In the genomic region with DNA sequence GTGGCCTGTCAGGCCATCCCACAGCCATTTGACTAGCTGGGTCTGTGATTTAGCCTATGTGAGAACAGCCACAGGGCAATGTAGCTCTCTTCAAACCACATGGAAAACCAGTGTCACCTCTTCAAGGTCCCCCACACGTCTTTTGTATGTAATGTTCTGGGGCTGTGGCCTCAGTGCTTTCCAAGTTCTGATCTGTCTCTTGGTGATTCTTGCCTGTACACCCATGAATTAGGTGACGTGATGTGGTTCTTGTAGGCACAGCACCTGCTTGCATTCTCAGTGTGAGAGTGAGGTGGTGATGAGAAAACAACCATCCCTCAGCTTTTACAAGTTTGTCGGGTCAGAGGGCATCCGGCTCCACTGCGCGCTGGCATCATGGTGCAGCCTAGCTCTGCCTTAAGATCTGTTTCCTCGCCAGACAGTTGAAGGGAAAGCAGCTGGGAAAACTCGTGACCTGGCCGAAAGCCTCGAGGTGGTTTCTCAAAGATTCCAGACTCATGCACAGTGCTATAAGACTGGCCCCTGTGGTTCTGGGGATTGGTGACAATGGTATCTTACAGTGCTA, we compare ENCODE assay signal across 8 cellular contexts.
DNase-seq lines count a peak whose midpoint lies in the region; ATAC-seq, FAIRE-seq and TF ChIP-seq lines count a peak whose summit lies in the region.

No MANE protein-coding gene starts in this region.

- no peaks in the 10 kb centered on the region for H3K27me3 ChIP-seq in adrenal gland
- no peaks in the 10 kb centered on the region for H3K27me3 ChIP-seq in keratinocyte (ENCODE audit: control insufficient read depth, extremely low read depth, insufficient read depth, low read length)
- no peaks in the 10 kb centered on the region for H3K27me3 ChIP-seq in spleen (replicated peaks in 1 of 7)

- peak overlapping the region in 2 of 5 donors; percentile 61 to 65 for H3K27ac ChIP-seq in adrenal gland
- no peak overlapping the region for H3K27ac ChIP-seq in keratinocyte (ENCODE audit: control insufficient read depth, insufficient read depth, low read length)
- H3K27ac ChIP-seq in spleen: peak overlapping the region in 7 of 8 donors; percentile 52 to 77 (median 71)

- DNase-seq in GM03348 (ENCODE audit: low spot score) (peak; percentile 72), adrenal gland (peak in 5 of 7 donors; percentile 29 to 73 (median 42)), keratinocyte (ENCODE audit: low read depth, low spot score) (no peak), spleen (no peak), putamen (ENCODE audit: low spot score) (no peak), NCI-H748 (lab: John Stamatoyannopoulos, UW; ENCODE audit: unreplicated experiment) (no peak)
- no peak for DNase-seq in NK-92 treated with Interleukin-12 subunit alpha and Interleukin-12 subunit beta, amount 100 ng/mL, for 24 hours (lab: John Stamatoyannopoulos, UW)

- dilution Hi-C loops in keratinocyte (cut with MboI; ENCODE audit: extremely low pct_ligation_motif_present, low sequenced_read_pairs): no loop called here

- TF ChIP-seq CTCF in adrenal gland (IDR thresholded peaks at IDR 0.05) (no peak), keratinocyte (optimal IDR thresholded peaks at IDR 0.05 in 1 of 3, IDR thresholded peaks at IDR 0.05 in 1 of 3, conservative IDR thresholded peaks at IDR 0.05 in 1 of 3; ENCODE audit: extremely low read depth in 1 of 3, insufficient read depth in 2 of 3, low read length in 3 of 3) (no peak), spleen (IDR thresholded peaks at IDR 0.05 in 8 of 11, conservative IDR thresholded peaks at IDR 0.05 in 3 of 11) (no peak)

- peak; percentile 73 for FAIRE-seq in keratinocyte (lab: Jason Lieb, UNC)

- no peaks in the 10 kb centered on the region for H4K20me1 ChIP-seq in keratinocyte (ENCODE audit: control insufficient read depth, extremely low read depth, insufficient read depth, low read length)

- H3K9me3 ChIP-seq in adrenal gland (replicated peaks in 1 of 3) (no peaks in the 10 kb centered on the region), keratinocyte (ENCODE audit: control insufficient read depth, low read depth, low read length) (peaks cover 8% of the 10 kb centered on the region), spleen (peaks cover 0 to 22% (median 16%) of the 10 kb centered on the region in 8 donors)

- H3K79me2 ChIP-seq in keratinocyte (ENCODE audit: control insufficient read depth, insufficient read depth, low read length): peaks cover 45% of the 10 kb centered on the region

- TF ChIP-seq POLR2A in adrenal gland (IDR thresholded peaks at IDR 0.05) (no peak), spleen (IDR thresholded peaks at IDR 0.05) (no peak)

- WGBS in adrenal gland, 4 donors: 63 to 75% (median 70%) methylated on average over 10 of the region's 10 CpGs
- 74 to 91% (median 78%) methylated on average over 10 of the region's 10 CpGs for WGBS in spleen, 5 donors

- H3K4me2 ChIP-seq in keratinocyte (ENCODE audit: control insufficient read depth, extremely low read depth, insufficient read depth, low read depth, low read length): peak overlapping the region; percentile 7

- H3K4me1 ChIP-seq in adrenal gland (replicated peaks in 1 of 2) (peaks cover 27 to 61% of the 10 kb centered on the region in 2 donors), keratinocyte (ENCODE audit: control insufficient read depth, extremely low read depth, insufficient read depth, low read length) (peaks cover 76% of the 10 kb centered on the region), spleen (peaks cover 34 to 76% (median 60%) of the 10 kb centered on the region in 6 donors)

- H3K9ac ChIP-seq in keratinocyte (ENCODE audit: control insufficient read depth, extremely low read depth, insufficient read depth, low read length): no peak overlapping the region

- no peak for ATAC-seq in HG03457 (IDR thresholded peaks at IDR 0.05; ENCODE audit: unreplicated experiment)

- no peak overlapping the region for H2AFZ ChIP-seq in keratinocyte (ENCODE audit: control insufficient read depth, low read length)

- H3K36me3 ChIP-seq in adrenal gland (replicated peaks in 1 of 2) (no peaks in the 10 kb centered on the region), keratinocyte (ENCODE audit: control insufficient read depth in 2 of 2, extremely low read depth in 1 of 2, insufficient read depth in 2 of 2, low read length in 2 of 2) (peaks cover 4 to 8% of the 10 kb centered on the region in 2 experiments), spleen (no peaks in the 10 kb centered on the region)

- no peak overlapping the region for H3K4me3 ChIP-seq in adrenal gland
- H3K4me3 ChIP-seq in keratinocyte (ENCODE audit: control insufficient read depth in 2 of 3, extremely low read depth in 1 of 3, insufficient read depth in 2 of 3, low read depth in 1 of 3, low read length in 3 of 3): no peak overlapping the region
- no peak overlapping the region for H3K4me3 ChIP-seq in spleen

- intact Hi-C loops in adrenal gland (cut with DNase I): loop anchor here in 1 of 2 donors (10.0 kb wide), 1 partner anchor 49 kb away; no protein-coding TSS in a partner anchor
- intact Hi-C loops in spleen (cut with DNase I; ENCODE audit: low total_unique reads): no loop called here

- H3K9me1 ChIP-seq in keratinocyte (ENCODE audit: control insufficient read depth, extremely low read depth, insufficient read depth, low read length): no peaks in the 10 kb centered on the region

Comparison
In these comparisons a context has a peak if more than half of its experiments do, and no peak if none do; other contexts are left out.
1. DNase-seq: peak in GM03348 (single experiment) and adrenal gland (5 of 7); none in keratinocyte (single experiment), spleen (single experiment), putamen (single experiment), NK-92 treated with Interleukin-12 subunit alpha and Interleukin-12 subunit beta, amount 100 ng/mL, for 24 hours (single experiment) and NCI-H748 (single experiment).